Comparison of ENCODE assay signal across 7 cellular contexts in genomic region chr19:14434157-14434501, GRCh38. TPM values are rescaled to one million over a fixed set of nuclear protein-coding genes. Genes with fewer than 3 reads are reported as not detected.
A peak's percentile ranks its signal among the peaks of the same experiment; 100 is the strongest.
DNase-seq lines count a peak whose midpoint lies in the region; ATAC-seq, FAIRE-seq and TF ChIP-seq lines count a peak whose summit lies in the region.
"Had no signal": no experiment of that assay in that cellular context is flagged by ENCODE, and none has a peak within 500 bp of the region (broad histone marks: within the 10 kb centered on the region; RNA-seq: fewer than 3 reads in every experiment).

No MANE protein-coding gene starts in this region.

- TF ChIP-seq EP300 in K562 (IDR thresholded peaks at IDR 0.05; ENCODE audit: low read length), result no peak

- no peak for TF ChIP-seq POLR2A in K562 (conservative IDR thresholded peaks at IDR 0.05)

- CTCF ChIA-PET in K562 (lab: Yijun Ruan, JAX; ENCODE audit: low intra/inter-chr PET ratio), result interaction anchor here (0.6 to 0.8 kb wide), 2 partner anchors 53 to 185 kb away, joined by 3 to 5 read pairs; no protein-coding TSS in a partner anchor

- DNase-seq in Jurkat, Clone E6-1 (ENCODE audit: low read depth, low spot score), result no peak
- DNase-seq in K562 (ENCODE audit: extremely low read depth in 1 of 4, low spot score in 3 of 4) (no peak), NCI-H1930 (lab: John Stamatoyannopoulos, UW) (no peak)

- H3K9me3 Mint-ChIP-seq in nephron, result no peaks in the 10 kb centered on the region

- peak overlapping the region; percentile 75 for H3K4me3 ChIP-seq in Jurkat, Clone E6-1 (ENCODE audit: low read length)
- peak overlapping the region; percentile 81 for H3K4me3 ChIP-seq in K562

- no peak for TF ChIP-seq RAD21 in K562 (CRISPR knock-in tag; conservative IDR thresholded peaks at IDR 0.05 in 1 of 2, IDR thresholded peaks at IDR 0.05 in 1 of 2)

- H3K9me3 ChIP-seq in K562 (replicated peaks; ENCODE audit: control insufficient read depth, insufficient read depth, low read depth, low read length), result no peaks in the 10 kb centered on the region

- H3K9me1 ChIP-seq in K562 (ENCODE audit: control insufficient read depth, insufficient read depth, low read length), result no peaks in the 10 kb centered on the region

- in situ Hi-C loops in K562 (cut with MboI), result no loop called here

- H3K4me1 ChIP-seq in K562 (replicated peaks in 1 of 2; ENCODE audit: control insufficient read depth in 2 of 2, insufficient read depth in 2 of 2, low read length in 2 of 2), result peaks cover 20 to 54% of the 10 kb centered on the region in 2 experiments

- FAIRE-seq in K562 (lab: Jason Lieb, UNC), result no peak
- FAIRE-seq: colon had no signal

- no TSS peak for BruUV-seq in K562 (replicated peaks; lab: Mats Ljungman, UMichigan)

- WGBS in K562 (ENCODE audit: insufficient coverage, low coverage, missing lambda C conversion rate), result 11% methylated on average over 4 of the region's 4 CpGs

- no peaks in the 10 kb centered on the region for H3K36me3 Mint-ChIP-seq in nephron (ENCODE audit: low read depth)

- peak overlapping the region; percentile 70 to 82 (median 79) for H3K27ac Mint-ChIP-seq in nephron

- peaks cover 15% of the 10 kb centered on the region; the same call in 2 of the 3 replicates for H3K36me3 ChIP-seq in K562 (ENCODE audit: control insufficient read depth, insufficient read depth, low read length)

- POLR2A ChIA-PET in K562 (lab: Yijun Ruan, JAX), result interaction anchor here (1.0 kb wide), 2 partner anchors 31 to 297 kb away, joined by 3 read pairs; no protein-coding TSS in a partner anchor

- no peak for TF ChIP-seq CTCF in K562 (IDR thresholded peaks at IDR 0.05 in 2 of 3, conservative IDR thresholded peaks at IDR 0.05 in 1 of 3; ENCODE audit: insufficient read depth in 2 of 3, low read depth in 1 of 3, low read length in 3 of 3)
- TF ChIP-seq CTCF in nephron (IDR thresholded peaks at IDR 0.05; ENCODE audit: unreplicated experiment in 3 of 3), result no peak

- no peaks in the 10 kb centered on the region for H3K27me3 ChIP-seq in K562 (ENCODE audit: control insufficient read depth in 2 of 2, insufficient read depth in 2 of 2, low read length in 2 of 2)

- no peaks in the 10 kb centered on the region; the same call in 1 of the 2 replicates for H4K20me1 ChIP-seq in K562 (replicated peaks; ENCODE audit: control insufficient read depth, insufficient read depth, low read length)

- peaks cover 54% of the 10 kb centered on the region for H3K79me2 ChIP-seq in K562 (ENCODE audit: control insufficient read depth, insufficient read depth, low read length)

- H3K9ac ChIP-seq in K562 (ENCODE audit: insufficient read depth in 1 of 2, low read depth in 2 of 2, low read length in 2 of 2), result peak overlapping the region; percentile 76 to 94

- ATAC-seq in K562 (no peak), GM18517 (IDR thresholded peaks at IDR 0.05; ENCODE audit: unreplicated experiment) (no peak), HG03108 (IDR thresholded peaks at IDR 0.05; ENCODE audit: unreplicated experiment) (no peak)

- peak overlapping the region; percentile 83; the same call in 2 of the 3 replicates for H3K27ac ChIP-seq in K562 (ENCODE audit: extremely low read depth, low read depth, low read length)

- H2AFZ ChIP-seq in K562 (ENCODE audit: low read depth, low read length), result no peak overlapping the region

- peaks cover 16% of the 10 kb centered on the region for H3K4me1 Mint-ChIP-seq in nephron

- H3K4me3 Mint-ChIP-seq in nephron, result peak overlapping the region; percentile 85 to 90 (median 86)

- intact Hi-C loops in K562 (cut with micrococcal nuclease), result loop anchor here (5.0 to 10.0 kb wide), 2 partner anchors 33 to 121 kb away; no protein-coding TSS in a partner anchor

- peak overlapping the region; percentile 89 for H3K4me2 ChIP-seq in K562 (ENCODE audit: insufficient read depth, low read length)

- H3K27me3 Mint-ChIP-seq in nephron (ENCODE audit: low read depth), result peaks cover 13% of the 10 kb centered on the region

RNA-seq across cellular contexts. Expression of gene PKN1, which starts 1.0 kb away (rescaled TPM):
- 152 TPM for polyA plus RNA-seq in Jurkat, Clone E6-1 (2012; ENCODE audit: insufficient read depth, insufficient read length)
- 22.5 and 89.0 TPM in 2 replicates for total RNA-seq in K562 (2011; cell fraction: chromatin; rRNA removed; ENCODE audit: low replicate concordance)
- 76.9 and 79.6 TPM in 2 replicates for total RNA-seq in K562 (2011; cell fraction: nucleolus; rRNA removed)
- 33.7 and 45.6 TPM in 2 replicates for total RNA-seq in K562 (2011; cell fraction: nucleoplasm; rRNA removed)
- total RNA-seq in K562 (2014; rRNA removed), result 108 and 133 TPM in 2 replicates
- total RNA-seq in K562 (2014; rRNA removed; fragmentation: Illumina TruSeq; extraction: Trizol), result 25.8 and 37.3 TPM in 2 replicates
- 75.0 and 80.6 TPM in 2 replicates for total RNA-seq in K562 (2015; rRNA removed; fragmentation: Illumina TruSeq; extraction: Trizol)
- 222 and 228 TPM in 2 replicates for total RNA-seq in K562 (2021)
- 52.1 and 63.7 TPM in 2 replicates for polyA plus RNA-seq in K562 (2011; rRNA removed)
- 66.1 and 116 TPM in 2 replicates for polyA plus RNA-seq in K562 (2011; cell fraction: cytosol; rRNA removed)
- polyA plus RNA-seq in K562 (2011; cell fraction: nucleus; rRNA removed), result 105 and 144 TPM in 2 replicates
- 160 and 186 TPM in 2 replicates for polyA plus RNA-seq in K562 (2012)
- 77.5 and 97.5 TPM in 2 replicates for polyA plus RNA-seq in K562 (2014; fragmentation: Illumina TruSeq; extraction: Trizol)
- polyA plus RNA-seq in K562 (2014; fragmentation: Nextera tagmentation; extraction: Ambion mirVana), result under 1 TPM; 0.30 to 0.57 TPM
- 97.3 and 108 TPM in 2 replicates for polyA plus RNA-seq in K562 (2014; rRNA removed)
- polyA minus RNA-seq in K562 (2011; rRNA and poly(A)+ RNA removed), result 37.3 and 59.9 TPM in 2 replicates
- polyA minus RNA-seq in K562 (2011; cell fraction: cytosol; rRNA and poly(A)+ RNA removed), result 93.0 and 105 TPM in 2 replicates
- 25.6 and 39.1 TPM in 2 replicates for polyA minus RNA-seq in K562 (2011; cell fraction: nucleus; rRNA and poly(A)+ RNA removed)

RNA-seq across cellular contexts. Expression of gene DDX39A, which starts 15.0 kb away (rescaled TPM):
- polyA plus RNA-seq in Jurkat, Clone E6-1 (2012; ENCODE audit: insufficient read depth, insufficient read length), result 289 TPM
- total RNA-seq in K562 (2011; cell fraction: chromatin; rRNA removed; ENCODE audit: low replicate concordance), result 212 and 603 TPM in 2 replicates
- total RNA-seq in K562 (2011; cell fraction: nucleolus; rRNA removed), result 468 and 513 TPM in 2 replicates
- total RNA-seq in K562 (2011; cell fraction: nucleoplasm; rRNA removed), result 227 and 308 TPM in 2 replicates
- total RNA-seq in K562 (2014; rRNA removed) (239 and 284 TPM in 2 replicates), K562 (2014; rRNA removed; fragmentation: Illumina TruSeq; extraction: Trizol) (75.4 and 90.3 TPM in 2 replicates), K562 (2015; rRNA removed; fragmentation: Illumina TruSeq; extraction: Trizol) (163 and 166 TPM in 2 replicates), K562 (2021) (244 and 249 TPM in 2 replicates)
- polyA plus RNA-seq in K562 (2011; rRNA removed) (120 and 136 TPM in 2 replicates), K562 (2014; fragmentation: Illumina TruSeq; extraction: Trizol) (140 and 177 TPM in 2 replicates), K562 (2014; fragmentation: Nextera tagmentation; extraction: Ambion mirVana) (100 to 1,000 TPM; 188 to 230 TPM), K562 (2014; rRNA removed) (239 and 250 TPM in 2 replicates)
- polyA plus RNA-seq in K562 (2011; cell fraction: cytosol; rRNA removed), result 104 and 196 TPM in 2 replicates
- polyA plus RNA-seq in K562 (2011; cell fraction: nucleus; rRNA removed), result 938 and 1,011 TPM in 2 replicates
- polyA plus RNA-seq in K562 (2012), result 261 and 285 TPM in 2 replicates
- 62.7 and 99.1 TPM in 2 replicates for polyA minus RNA-seq in K562 (2011; rRNA and poly(A)+ RNA removed)
- 83.0 and 99.1 TPM in 2 replicates for polyA minus RNA-seq in K562 (2011; cell fraction: cytosol; rRNA and poly(A)+ RNA removed)
- 152 and 185 TPM in 2 replicates for polyA minus RNA-seq in K562 (2011; cell fraction: nucleus; rRNA and poly(A)+ RNA removed)

RNA-seq across cellular contexts. Expression of gene PTGER1, which starts 41.0 kb away (rescaled TPM):
- not detected for polyA plus RNA-seq in Jurkat, Clone E6-1 (2012; ENCODE audit: insufficient read depth, insufficient read length)
- not detected in 2 replicates for total RNA-seq in K562 (2011; cell fraction: chromatin; rRNA removed; ENCODE audit: low replicate concordance)
- 1.1 and 1.3 TPM in 2 replicates for total RNA-seq in K562 (2011; cell fraction: nucleolus; rRNA removed)
- 0.51 TPM in 1 of 2 replicates, not detected in the other for total RNA-seq in K562 (2011; cell fraction: nucleoplasm; rRNA removed)
- total RNA-seq in K562 (2014; rRNA removed), result 0.27 and 0.29 TPM in 2 replicates
- not detected in 2 replicates for total RNA-seq in K562 (2014; rRNA removed; fragmentation: Illumina TruSeq; extraction: Trizol)
- not detected in 2 replicates for total RNA-seq in K562 (2015; rRNA removed; fragmentation: Illumina TruSeq; extraction: Trizol)
- 0.29 and 0.35 TPM in 2 replicates for total RNA-seq in K562 (2021)
- polyA plus RNA-seq in K562 (2011; rRNA removed), result 0.06 TPM in 1 of 2 replicates, not detected in the other
- 0.10 and 0.88 TPM in 2 replicates for polyA plus RNA-seq in K562 (2011; cell fraction: cytosol; rRNA removed)
- polyA plus RNA-seq in K562 (2011; cell fraction: nucleus; rRNA removed), result 0.13 and 0.34 TPM in 2 replicates
- 0.16 and 0.65 TPM in 2 replicates for polyA plus RNA-seq in K562 (2012)
- not detected in 2 replicates for polyA plus RNA-seq in K562 (2014; fragmentation: Illumina TruSeq; extraction: Trizol)
- polyA plus RNA-seq in K562 (2014; fragmentation: Nextera tagmentation; extraction: Ambion mirVana), result not detected
- 0.34 and 0.36 TPM in 2 replicates for polyA plus RNA-seq in K562 (2014; rRNA removed)
- not detected in 2 replicates for polyA minus RNA-seq in K562 (2011; rRNA and poly(A)+ RNA removed)
- polyA minus RNA-seq in K562 (2011; cell fraction: cytosol; rRNA and poly(A)+ RNA removed), result not detected in 2 replicates
- polyA minus RNA-seq in K562 (2011; cell fraction: nucleus; rRNA and poly(A)+ RNA removed), result 0.40 TPM in 1 of 2 replicates, not detected in the other

RNA-seq across cellular contexts. Expression of gene ADGRE5, which starts 52.9 kb away (rescaled TPM):
- 30.3 TPM for polyA plus RNA-seq in Jurkat, Clone E6-1 (2012; ENCODE audit: insufficient read depth, insufficient read length)
- 133 and 378 TPM in 2 replicates for total RNA-seq in K562 (2011; cell fraction: chromatin; rRNA removed; ENCODE audit: low replicate concordance)
- 188 and 218 TPM in 2 replicates for total RNA-seq in K562 (2011; cell fraction: nucleolus; rRNA removed)
- total RNA-seq in K562 (2011; cell fraction: nucleoplasm; rRNA removed), result 153 and 170 TPM in 2 replicates
- total RNA-seq in K562 (2014; rRNA removed) (31.1 and 34.2 TPM in 2 replicates), K562 (2014; rRNA removed; fragmentation: Illumina TruSeq; extraction: Trizol) (8.3 and 10.0 TPM in 2 replicates), K562 (2015; rRNA removed; fragmentation: Illumina TruSeq; extraction: Trizol) (11.4 and 11.9 TPM in 2 replicates), K562 (2021) (58.2 and 68.9 TPM in 2 replicates)
- polyA plus RNA-seq in K562 (2011; rRNA removed) (15.6 and 30.7 TPM in 2 replicates), K562 (2014; fragmentation: Illumina TruSeq; extraction: Trizol) (32.2 and 45.4 TPM in 2 replicates), K562 (2014; fragmentation: Nextera tagmentation; extraction: Ambion mirVana) (1 to 10 TPM; 2.5 to 3.1 TPM), K562 (2014; rRNA removed) (28.2 and 35.7 TPM in 2 replicates)
- 15.4 and 18.5 TPM in 2 replicates for polyA plus RNA-seq in K562 (2011; cell fraction: cytosol; rRNA removed)
- 97.7 and 167 TPM in 2 replicates for polyA plus RNA-seq in K562 (2011; cell fraction: nucleus; rRNA removed)
- polyA plus RNA-seq in K562 (2012), result 50.5 and 78.5 TPM in 2 replicates
- 22.6 and 23.8 TPM in 2 replicates for polyA minus RNA-seq in K562 (2011; rRNA and poly(A)+ RNA removed)
- polyA minus RNA-seq in K562 (2011; cell fraction: cytosol; rRNA and poly(A)+ RNA removed), result 20.7 and 23.5 TPM in 2 replicates
- polyA minus RNA-seq in K562 (2011; cell fraction: nucleus; rRNA and poly(A)+ RNA removed), result 38.5 and 43.3 TPM in 2 replicates
